12 cellular contexts compared by ENCODE assay signal in the genomic region with DNA sequence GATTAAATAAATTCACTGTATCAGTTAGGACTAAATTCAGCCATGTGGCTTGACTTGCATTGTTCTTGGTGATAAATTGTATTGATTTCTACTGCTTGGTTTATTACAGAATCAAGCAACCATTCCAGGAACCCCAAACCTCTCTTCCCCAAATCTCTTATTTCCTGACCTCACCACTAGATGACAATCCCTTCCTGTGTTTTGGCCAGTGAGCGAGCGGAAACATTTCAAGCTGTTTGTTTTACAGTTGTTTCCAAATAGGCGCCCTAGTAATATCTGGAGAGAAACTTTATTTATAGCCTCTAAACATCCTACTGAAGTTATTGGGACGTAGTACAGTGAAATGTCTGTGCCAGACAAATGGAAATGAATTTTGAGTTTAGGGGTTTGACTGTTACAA.
DNase-seq lines count a peak whose midpoint lies in the region; FAIRE-seq and TF ChIP-seq lines count a peak whose summit lies in the region.
"Had no signal": no experiment of that assay in that cellular context is flagged by ENCODE, and none has a peak within 500 bp of the region (broad histone marks: within the 10 kb centered on the region; RNA-seq: fewer than 3 reads in every experiment).

No MANE protein-coding gene starts in this region.

- H3K27me3 ChIP-seq in Caco-2 (replicated peaks; ENCODE audit: control insufficient read depth, insufficient read depth, low read length) (no peaks in the 10 kb centered on the region; the same call in 1 of the 2 replicates), keratinocyte (ENCODE audit: control insufficient read depth, extremely low read depth, insufficient read depth, low read length) (no peaks in the 10 kb centered on the region), stomach (no peaks in the 10 kb centered on the region)

- no peaks in the 10 kb centered on the region for H4K20me1 ChIP-seq in keratinocyte (ENCODE audit: control insufficient read depth, extremely low read depth, insufficient read depth, low read length)

- no peak for FAIRE-seq in keratinocyte (lab: Jason Lieb, UNC)
- FAIRE-seq: small intestine had no signal

- in situ Hi-C loops in GM13977 (cut with MboI; ENCODE audit: low pct_unique_long_range_greater_than_20kb, low sequenced_read_pairs, unreplicated experiment): no loop called here

- CTCF ChIA-PET in Caco-2 (lab: Charles Lee): interaction anchor here (1.0 kb wide), 1 partner anchor 203 kb away, joined by 16 read pairs; no protein-coding TSS in a partner anchor

- H3K4me2 ChIP-seq in keratinocyte (ENCODE audit: control insufficient read depth, extremely low read depth, insufficient read depth, low read depth, low read length): no peak overlapping the region

- TF ChIP-seq POLR2A in stomach (IDR thresholded peaks at IDR 0.05): no peak

- H3K4me3 ChIP-seq in Caco-2 (ENCODE audit: low read depth, low read length): no peak overlapping the region
- H3K4me3 ChIP-seq in WI38 (ENCODE audit: low read depth, low read length): no peak overlapping the region
- H3K4me3 ChIP-seq in keratinocyte (ENCODE audit: control insufficient read depth in 2 of 3, extremely low read depth in 1 of 3, insufficient read depth in 2 of 3, low read depth in 1 of 3, low read length in 3 of 3): no peak overlapping the region
- no peak overlapping the region for H3K4me3 ChIP-seq in stomach

- TF ChIP-seq CTCF in Caco-2 (IDR thresholded peaks at IDR 0.05; ENCODE audit: insufficient read depth in 1 of 2, low read depth in 1 of 2, low read length in 1 of 2, severe bottlenecking in 1 of 2, unreplicated experiment in 1 of 2): peak; percentile 25 to 35
- TF ChIP-seq CTCF in GM13977 (IDR thresholded peaks at IDR 0.05; ENCODE audit: extremely low read depth, insufficient read depth, missing control alignments): peak; percentile 40
- TF ChIP-seq CTCF in WI38 (IDR thresholded peaks at IDR 0.05; ENCODE audit: low read depth, low read length): peak; percentile 84
- TF ChIP-seq CTCF in keratinocyte (optimal IDR thresholded peaks at IDR 0.05 in 1 of 3, IDR thresholded peaks at IDR 0.05 in 1 of 3, conservative IDR thresholded peaks at IDR 0.05 in 1 of 3; ENCODE audit: extremely low read depth in 1 of 3, insufficient read depth in 2 of 3, low read length in 3 of 3): peak in 2 of 3 experiments; percentile 30 to 50
- TF ChIP-seq CTCF in stomach (IDR thresholded peaks at IDR 0.05): no peak

- BruUV-seq in Caco-2 (replicated peaks; lab: Mats Ljungman, UMichigan): no TSS peak

- no peaks in the 10 kb centered on the region for H3K9me3 Mint-ChIP-seq in Caco-2 (ENCODE audit: unreplicated experiment)
- no peaks in the 10 kb centered on the region for H3K9me3 Mint-ChIP-seq in activated T-helper 2 cell treated with anti-CD3 and anti-CD28 coated beads, Interferon-gamma antibody, Interleukin-2, Interleukin-4, amounts not matched to agents 10 μg/mL and 5 μg/mL and 100 μg/mL, durations not matched to agents 14 hours and 24 hours and 36 hours
- H3K9me3 Mint-ChIP-seq: activated CD4-positive, alpha-beta memory T cell treated with anti-CD3 and anti-CD28 coated beads, Interleukin-2, amount 10 ng/mL, durations not matched to agents 7 days and 5 days; activated naive CD8-positive, alpha-beta T cell treated with anti-CD3 and anti-CD28 coated beads for 36 hours had no signal

- H3K4me3 Mint-ChIP-seq in Caco-2 (ENCODE audit: unreplicated experiment): no peak overlapping the region
- H3K4me3 Mint-ChIP-seq in activated T-helper 2 cell treated with anti-CD3 and anti-CD28 coated beads, Interferon-gamma antibody, Interleukin-2, Interleukin-4, amounts not matched to agents 10 μg/mL and 5 μg/mL and 100 μg/mL, durations not matched to agents 14 hours and 24 hours and 36 hours (ENCODE audit: low read depth): no peak overlapping the region
- H3K4me3 Mint-ChIP-seq: activated CD4-positive, alpha-beta memory T cell treated with anti-CD3 and anti-CD28 coated beads, Interleukin-2, amount 10 ng/mL, durations not matched to agents 7 days and 5 days; activated naive CD8-positive, alpha-beta T cell treated with anti-CD3 and anti-CD28 coated beads for 36 hours had no signal

- no peaks in the 10 kb centered on the region for H3K9me1 ChIP-seq in keratinocyte (ENCODE audit: control insufficient read depth, extremely low read depth, insufficient read depth, low read length)

- no peak overlapping the region for H3K27ac Mint-ChIP-seq in Caco-2 (ENCODE audit: unreplicated experiment)
- no peak overlapping the region for H3K27ac Mint-ChIP-seq in activated T-helper 2 cell treated with anti-CD3 and anti-CD28 coated beads, Interferon-gamma antibody, Interleukin-2, Interleukin-4, amounts not matched to agents 10 μg/mL and 5 μg/mL and 100 μg/mL, durations not matched to agents 14 hours and 24 hours and 36 hours
- H3K27ac Mint-ChIP-seq: activated CD4-positive, alpha-beta memory T cell treated with anti-CD3 and anti-CD28 coated beads, Interleukin-2, amount 10 ng/mL, durations not matched to agents 7 days and 5 days; activated naive CD8-positive, alpha-beta T cell treated with anti-CD3 and anti-CD28 coated beads for 36 hours had no signal

- no peaks in the 10 kb centered on the region for H3K36me3 Mint-ChIP-seq in Caco-2 (ENCODE audit: insufficient read depth, unreplicated experiment)
- H3K36me3 Mint-ChIP-seq in activated T-helper 2 cell treated with anti-CD3 and anti-CD28 coated beads, Interferon-gamma antibody, Interleukin-2, Interleukin-4, amounts not matched to agents 10 μg/mL and 5 μg/mL and 100 μg/mL, durations not matched to agents 14 hours and 24 hours and 36 hours (ENCODE audit: low read depth): no peaks in the 10 kb centered on the region
- H3K36me3 Mint-ChIP-seq: activated naive CD8-positive, alpha-beta T cell treated with anti-CD3 and anti-CD28 coated beads for 36 hours had no signal

- dilution Hi-C loops in keratinocyte (cut with MboI; ENCODE audit: extremely low pct_ligation_motif_present, low sequenced_read_pairs): no loop called here

- no peak overlapping the region for H3K27ac ChIP-seq in keratinocyte (ENCODE audit: control insufficient read depth, insufficient read depth, low read length)
- H3K27ac ChIP-seq in stomach: no peak overlapping the region

- no peak for TF ChIP-seq EP300 in stomach (IDR thresholded peaks at IDR 0.05)

- no peak overlapping the region for H3K9ac ChIP-seq in keratinocyte (ENCODE audit: control insufficient read depth, extremely low read depth, insufficient read depth, low read length)

- peaks cover 22% of the 10 kb centered on the region for H3K4me1 Mint-ChIP-seq in Caco-2 (ENCODE audit: low read depth, unreplicated experiment)
- H3K4me1 Mint-ChIP-seq in activated T-helper 2 cell treated with anti-CD3 and anti-CD28 coated beads, Interferon-gamma antibody, Interleukin-2, Interleukin-4, amounts not matched to agents 10 μg/mL and 5 μg/mL and 100 μg/mL, durations not matched to agents 14 hours and 24 hours and 36 hours (ENCODE audit: low read depth): no peaks in the 10 kb centered on the region
- H3K4me1 Mint-ChIP-seq: activated naive CD8-positive, alpha-beta T cell treated with anti-CD3 and anti-CD28 coated beads for 36 hours had no signal

- no peaks in the 10 kb centered on the region for H3K27me3 Mint-ChIP-seq in Caco-2 (ENCODE audit: insufficient read depth, unreplicated experiment)
- peaks cover 45% of the 10 kb centered on the region for H3K27me3 Mint-ChIP-seq in activated T-helper 2 cell treated with anti-CD3 and anti-CD28 coated beads, Interferon-gamma antibody, Interleukin-2, Interleukin-4, amounts not matched to agents 10 μg/mL and 5 μg/mL and 100 μg/mL, durations not matched to agents 14 hours and 24 hours and 36 hours (ENCODE audit: low read depth)

- POLR2A ChIA-PET in Caco-2 (lab: Charles Lee): no interaction called here

- no peaks in the 10 kb centered on the region for H3K79me2 ChIP-seq in keratinocyte (ENCODE audit: control insufficient read depth, insufficient read depth, low read length)

- WGBS in stomach, 5 donors: 27 to 53% (median 35%) methylated on average over 4 of the region's 4 CpGs

- H3K36me3 ChIP-seq in Caco-2 (ENCODE audit: control insufficient read depth, insufficient read depth, low read length) (no peaks in the 10 kb centered on the region), keratinocyte (ENCODE audit: control insufficient read depth in 2 of 2, extremely low read depth in 1 of 2, insufficient read depth in 2 of 2, low read length in 2 of 2) (no peaks in the 10 kb centered on the region), stomach (no peaks in the 10 kb centered on the region)

- DNase-seq in Caco-2 (peak in 1 of 2 experiments; percentile 18), GM13977 (ENCODE audit: low spot score) (no peak), keratinocyte (ENCODE audit: low read depth, low spot score) (no peak), T-helper 9 cell (no peak), ureter (ENCODE audit: low spot score) (no peak), stomach (no peak)
- no peak for DNase-seq in activated T-helper 2 cell treated with anti-CD3 and anti-CD28 coated beads, Interferon-gamma antibody, Interleukin-2, Interleukin-4, amounts not matched to agents 10 μg/mL and 5 μg/mL and 100 μg/mL, durations not matched to agents 14 hours and 24 hours and 36 hours (ENCODE audit: low spot score)
- DNase-seq: activated CD4-positive, alpha-beta memory T cell treated with anti-CD3 and anti-CD28 coated beads, Interleukin-2, amount 10 ng/mL, durations not matched to agents 7 days and 5 days; activated naive CD8-positive, alpha-beta T cell treated with anti-CD3 and anti-CD28 coated beads for 36 hours; KG1; small intestine had no signal

- H3K9me3 ChIP-seq in Caco-2 (no peaks in the 10 kb centered on the region), keratinocyte (ENCODE audit: control insufficient read depth, low read depth, low read length) (no peaks in the 10 kb centered on the region), stomach (peaks cover 0 to 3% (median 0%) of the 10 kb centered on the region in 4 donors)

- H2AFZ ChIP-seq in keratinocyte (ENCODE audit: control insufficient read depth, low read length): no peak overlapping the region

- intact Hi-C loops in Caco-2 (cut with micrococcal nuclease; ENCODE audit: unreplicated experiment) (loop anchor here (1.0 kb wide), 1 partner anchor 204 kb away; no protein-coding TSS in a partner anchor), stomach (cut with DNase I; ENCODE audit: low total_unique reads) (no loop called here)
- intact Hi-C loops in activated T-helper 2 cell treated with anti-CD3 and anti-CD28 coated beads, Interferon-gamma antibody, Interleukin-2, Interleukin-4, amounts not matched to agents 10 μg/mL and 5 μg/mL and 100 μg/mL, durations not matched to agents 14 hours and 24 hours and 36 hours (cut with micrococcal nuclease): loop anchor here (10.0 kb wide), 1 partner anchor 201 kb away; no protein-coding TSS in a partner anchor

- H3K4me1 ChIP-seq in Caco-2 (peaks cover 34% of the 10 kb centered on the region), keratinocyte (ENCODE audit: control insufficient read depth, extremely low read depth, insufficient read depth, low read length) (peaks cover 21% of the 10 kb centered on the region), stomach (no peaks in the 10 kb centered on the region)

Comparison
In these comparisons a context has a peak if more than half of its experiments do, and no peak if none do; other contexts are left out.
1. CTCF ChIP-seq: peak in Caco-2 (2 of 2), GM13977 (single experiment), WI38 (single experiment) and keratinocyte (2 of 3); none in stomach (0 of 7).